Comparison of ENCODE assay signal across 10 cellular contexts in genomic region chr4:131644619-131645018, GRCh38.
DNase-seq lines count a peak whose midpoint lies in the region; ATAC-seq and TF ChIP-seq lines count a peak whose summit lies in the region.
"Had no signal": no experiment of that assay in that cellular context is flagged by ENCODE, and none has a peak within 500 bp of the region (broad histone marks: within the 10 kb centered on the region; RNA-seq: fewer than 3 reads in every experiment).

No MANE protein-coding gene starts in this region.

- 21 to 50% methylated on average over 1 of the region's 1 CpG for WGBS in gastroesophageal sphincter (ENCODE audit: low coverage in 1 of 2), 2 donors

- H3K27ac Mint-ChIP-seq in Calu3 (ENCODE audit: unreplicated experiment) (no peak overlapping the region), WTC11 (0 out of 2 replicates have a peak overlapping the region, but pooled peaks have one; percentile 50)

- intact Hi-C loops in Calu3 (cut with micrococcal nuclease; ENCODE audit: unreplicated experiment): loop anchor here (2.0 kb wide), 1 partner anchor 552 kb away; no protein-coding TSS in a partner anchor

- BruUV-seq in Calu3 (replicated peaks; lab: Mats Ljungman, UMichigan): no TSS peak

- DNase-seq in Calu3: peak; percentile 13
- peak; percentile 13 for DNase-seq in HPDE6-E6E7 (ENCODE audit: extremely low spot score)
- peak; percentile 65 for DNase-seq in WTC11 (ENCODE audit: low spot score)
- peak; percentile 71 for DNase-seq in iPS-NIHi7 (ENCODE audit: extremely low spot score)
- no peak for DNase-seq in activated naive CD4-positive, alpha-beta T cell treated with Interleukin-2 at 50 U/mL for 16 hours
- no peak for DNase-seq in hippocampal formation (lab: John Stamatoyannopoulos, UW)
- DNase-seq: amniotic stem cell, T-helper 9 cell had no signal

- H3K4me1 Mint-ChIP-seq in Calu3 (ENCODE audit: low read depth, unreplicated experiment) (no peaks in the 10 kb centered on the region), WTC11 (peaks cover 5% of the 10 kb centered on the region)

- H3K9me3 Mint-ChIP-seq in Calu3 (ENCODE audit: low read depth, unreplicated experiment): no peaks in the 10 kb centered on the region
- H3K9me3 Mint-ChIP-seq in WTC11: peaks cover 19% of the 10 kb centered on the region

- TF ChIP-seq POLR2A in gastroesophageal sphincter (IDR thresholded peaks at IDR 0.05): no peak

- H3K9me3 ChIP-seq in gastroesophageal sphincter: no peaks in the 10 kb centered on the region

- no peak for TF ChIP-seq CTCF in Calu3 (IDR thresholded peaks at IDR 0.05; ENCODE audit: unreplicated experiment)
- peak; percentile 39; the same call in 1 of the 2 replicates for TF ChIP-seq CTCF in WTC11 (IDR thresholded peaks at IDR 0.05)
- TF ChIP-seq CTCF in gastroesophageal sphincter (IDR thresholded peaks at IDR 0.05): peak in 1 of 4 experiments; percentile 32

- no peaks in the 10 kb centered on the region for H3K36me3 ChIP-seq in gastroesophageal sphincter

- no peaks in the 10 kb centered on the region for H3K27me3 Mint-ChIP-seq in Calu3 (ENCODE audit: unreplicated experiment)
- H3K27me3 Mint-ChIP-seq in WTC11 (ENCODE audit: low read depth): no peaks in the 10 kb centered on the region

- no peak for TF ChIP-seq EP300 in gastroesophageal sphincter (IDR thresholded peaks at IDR 0.05)

- ATAC-seq in WTC11 (peak; percentile 100), GM19397 (IDR thresholded peaks at IDR 0.05; ENCODE audit: unreplicated experiment) (no peak), gastroesophageal sphincter (no peak)

- H3K27me3 ChIP-seq in gastroesophageal sphincter: no peaks in the 10 kb centered on the region

- H3K27ac ChIP-seq in gastroesophageal sphincter: no peak overlapping the region

- H3K4me1 ChIP-seq in gastroesophageal sphincter: no peaks in the 10 kb centered on the region

- H3K36me3 Mint-ChIP-seq in Calu3 (ENCODE audit: insufficient read depth, unreplicated experiment) (no peaks in the 10 kb centered on the region), WTC11 (0 out of 2 replicates have a peak, but pooled peaks cover 3% of the 10 kb centered on the region)

- H3K4me3 Mint-ChIP-seq in Calu3 (ENCODE audit: low read depth, unreplicated experiment): no peak overlapping the region
- no peak overlapping the region for H3K4me3 Mint-ChIP-seq in WTC11

- CTCF ChIA-PET in Calu3 (lab: Charles Lee) (no interaction called here), WTC11 (lab: Charles Lee) (interaction anchor here (0.6 to 1.6 kb wide), 3 partner anchors 299 to 590 kb away, joined by 3 to 4 read pairs (median 4); no protein-coding TSS in a partner anchor)

- H3K4me3 ChIP-seq in gastroesophageal sphincter: no peak overlapping the region

- POLR2A ChIA-PET in WTC11 (lab: Charles Lee): no interaction called here

TF ChIP-seq in WTC11, 78 proteins besides CTCF, POLR2A, EP300 and RAD21:
- TF ChIP-seq ESRRA (CRISPR knock-in tag; IDR thresholded peaks at IDR 0.05; ENCODE audit: borderline replicate concordance): no peak
- no peak for TF ChIP-seq RELA (CRISPR knock-in tag; IDR thresholded peaks at IDR 0.05; ENCODE audit: borderline replicate concordance)
- TF ChIP-seq ETV6 (CRISPR knock-in tag; IDR thresholded peaks at IDR 0.05): no peak
- no peak for TF ChIP-seq NR1H2 (CRISPR knock-in tag; IDR thresholded peaks at IDR 0.05)
- no peak for TF ChIP-seq ZNF121 (CRISPR knock-in tag; IDR thresholded peaks at IDR 0.05)
- no peak for TF ChIP-seq AFF4 (CRISPR knock-in tag; IDR thresholded peaks at IDR 0.05; ENCODE audit: borderline replicate concordance)
- TF ChIP-seq ZNF219 (CRISPR knock-in tag; IDR thresholded peaks at IDR 0.05; ENCODE audit: borderline replicate concordance): no peak
- TF ChIP-seq NR2C2 (CRISPR knock-in tag; IDR thresholded peaks at IDR 0.05): no peak
- TF ChIP-seq PRRX2 (CRISPR knock-in tag; IDR thresholded peaks at IDR 0.05): no peak
- no peak for TF ChIP-seq CBFB (CRISPR knock-in tag; IDR thresholded peaks at IDR 0.05; ENCODE audit: low read depth)
- no peak for TF ChIP-seq MYBL2 (CRISPR knock-in tag; IDR thresholded peaks at IDR 0.05)
- TF ChIP-seq ELF4 (CRISPR knock-in tag; IDR thresholded peaks at IDR 0.05; ENCODE audit: low read depth): no peak

Comparison
In these comparisons a context has a peak if more than half of its experiments do, and no peak if none do; other contexts are left out.
1. DNase-seq: peak in Calu3 (single experiment), HPDE6-E6E7 (single experiment), WTC11 (single experiment) and iPS-NIHi7 (single experiment); none in activated naive CD4-positive, alpha-beta T cell treated with Interleukin-2 at 50 U/mL for 16 hours (single experiment) and hippocampal formation (0 of 2).